Comparison of ENCODE assay signal across 13 cellular contexts in the genomic region with DNA sequence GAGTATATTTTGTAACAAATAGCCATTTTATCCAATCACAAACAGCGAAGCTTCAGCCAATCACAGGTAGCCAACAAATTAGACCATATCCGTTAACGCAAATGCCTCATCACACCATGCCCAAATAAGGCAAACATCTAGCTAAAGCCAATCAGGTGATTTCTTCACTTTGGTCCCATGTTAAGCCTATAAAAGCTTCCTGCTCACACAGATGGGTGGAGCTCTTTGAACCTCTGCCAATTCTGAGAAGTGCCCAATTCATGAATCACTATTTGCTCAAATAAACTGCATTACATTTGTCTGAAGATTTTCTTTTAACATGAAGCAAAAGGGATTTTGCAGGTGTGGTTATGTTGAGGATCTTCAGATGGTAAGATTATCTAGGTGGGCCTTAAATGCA.
DNase-seq lines count a peak whose midpoint lies in the region; ATAC-seq and TF ChIP-seq lines count a peak whose summit lies in the region.
"Had no signal": no experiment of that assay in that cellular context is flagged by ENCODE, and none has a peak within 500 bp of the region (broad histone marks: within the 10 kb centered on the region; RNA-seq: fewer than 3 reads in every experiment).

No MANE protein-coding gene starts in this region.

- POLR2A ChIA-PET in PC-3 (lab: Charles Lee; ENCODE audit: unreplicated experiment): interaction anchor here (0.6 to 0.9 kb wide), 5 partner anchors 68 to 734 kb away, joined by 3 to 5 read pairs (median 4); partner anchors contain the start of gene TARS1

- no peaks in the 10 kb centered on the region for H3K9me3 ChIP-seq in PC-3 (ENCODE audit: low read length)
- H3K9me3 ChIP-seq: uterus had no signal

- peak; percentile 77 for ATAC-seq in PC-3
- no peak for ATAC-seq in GM18867 (IDR thresholded peaks at IDR 0.05; ENCODE audit: unreplicated experiment)
- no peak for ATAC-seq in GM18502 (IDR thresholded peaks at IDR 0.05; ENCODE audit: poor library complexity, unreplicated experiment)

- no TSS peak for BruUV-seq in PC-3 (replicated peaks; lab: Mats Ljungman, UMichigan)

- DNase-seq in GM04503 (ENCODE audit: low read depth) (peak; percentile 53), PC-3 (peak; percentile 99), epithelial cell of esophagus (ENCODE audit: low read depth) (peak; percentile 100), osteocyte (ENCODE audit: extremely low spot score, unreplicated experiment) (no peak), NCI-H1436 treated with DMSO at 0.1 percent for 48 hours (lab: John Stamatoyannopoulos, UW) (no peak), COLO829 (ENCODE audit: low spot score) (no peak)
- DNase-seq: activated CD4-positive, alpha-beta T cell treated with anti-CD3 and anti-CD28 coated beads, Interleukin-2, amount 50 U/mL, for 1 hour; GF-D8; NCI-H1092; uterus had no signal

- intact Hi-C loops in PC-3 (cut with micrococcal nuclease): loop anchor here (5.0 to 10.0 kb wide), 2 partner anchors 41 to 268 kb away; no protein-coding TSS in a partner anchor

- H3K4me2 ChIP-seq in PC-3 (ENCODE audit: low read length): peak overlapping the region; percentile 65

- H3K27me3 ChIP-seq in PC-3 (ENCODE audit: low read length): no peaks in the 10 kb centered on the region
- H3K27me3 ChIP-seq: uterus had no signal

- peak overlapping the region; percentile 20 for H3K27ac Mint-ChIP-seq in osteocyte (ENCODE audit: unreplicated experiment)

- peaks cover 12% of the 10 kb centered on the region for H3F3A ChIP-seq in PC-3 (ENCODE audit: low read length, unreplicated experiment)

- peak overlapping the region; percentile 4; the same call in 1 of the 2 replicates for H2AFZ ChIP-seq in PC-3 (ENCODE audit: low read length)

- peaks cover 19% of the 10 kb centered on the region for H3K9me3 Mint-ChIP-seq in osteocyte (ENCODE audit: unreplicated experiment)

- H3K9ac ChIP-seq in PC-3 (ENCODE audit: low read length): peak overlapping the region; percentile 83

- no peaks in the 10 kb centered on the region for H3K79me2 ChIP-seq in PC-3 (ENCODE audit: low read length)

- H3K4me1 Mint-ChIP-seq in osteocyte (ENCODE audit: unreplicated experiment): peaks cover 27% of the 10 kb centered on the region

- no peak overlapping the region for H3K4me3 Mint-ChIP-seq in osteocyte (ENCODE audit: unreplicated experiment)
- H3K4me3 Mint-ChIP-seq: neural crest cell had no signal

- H3K9me2 ChIP-seq in PC-3 (replicated peaks; ENCODE audit: low read length): no peaks in the 10 kb centered on the region

- H4K20me1 ChIP-seq in PC-3 (ENCODE audit: low read length): no peaks in the 10 kb centered on the region

- H3K4me3 ChIP-seq in PC-3 (ENCODE audit: low read length): peak overlapping the region; percentile 22
- no peak overlapping the region for H3K4me3 ChIP-seq in epithelial cell of esophagus (ENCODE audit: low read length)
- H3K4me3 ChIP-seq: uterus had no signal

- peaks cover 76% of the 10 kb centered on the region for H3K4me1 ChIP-seq in PC-3 (ENCODE audit: insufficient read depth, low read length)
- H3K4me1 ChIP-seq: uterus had no signal

- CTCF ChIA-PET in PC-3 (lab: Charles Lee): interaction anchor here (0.6 to 0.7 kb wide), 2 partner anchors 110 to 122 kb away, joined by 3 read pairs; no protein-coding TSS in a partner anchor

- H3K36me3 Mint-ChIP-seq in osteocyte (ENCODE audit: unreplicated experiment): no peaks in the 10 kb centered on the region

- peaks cover 4% of the 10 kb centered on the region; the same call in 1 of the 2 replicates for H3K36me3 ChIP-seq in PC-3 (ENCODE audit: low read depth, low read length)
- H3K36me3 ChIP-seq: uterus had no signal

- peak overlapping the region; percentile 96 for H3K27ac ChIP-seq in PC-3 (ENCODE audit: low read length)
- H3K27ac ChIP-seq: uterus had no signal

- no peaks in the 10 kb centered on the region for H3K27me3 Mint-ChIP-seq in osteocyte (ENCODE audit: unreplicated experiment)

- TF ChIP-seq CTCF in PC-3 (conservative IDR thresholded peaks at IDR 0.05; ENCODE audit: low read depth, low read length): no peak
- TF ChIP-seq CTCF in epithelial cell of esophagus (IDR thresholded peaks at IDR 0.05; ENCODE audit: insufficient read depth, low read depth, low read length, missing control alignments): no peak
- no peak for TF ChIP-seq CTCF in osteocyte (IDR thresholded peaks at IDR 0.05)

Comparison
In these comparisons a context has a peak if more than half of its experiments do, and no peak if none do; other contexts are left out.
1. DNase-seq: peak in GM04503 (single experiment), PC-3 (single experiment) and epithelial cell of esophagus (single experiment); none in osteocyte (single experiment), NCI-H1436 treated with DMSO at 0.1 percent for 48 hours (single experiment) and COLO829 (single experiment).